In genomic region chr4:177490769-177491168, GRCh38 we compare ENCODE assay signal across 27 cellular contexts.
"Had no signal": no experiment of that assay in that cellular context is flagged by ENCODE, and none has a peak within 500 bp of the region (broad histone marks: within the 10 kb centered on the region; RNA-seq: fewer than 3 reads in every experiment).

No MANE protein-coding gene starts in this region.

- H3K4me1 ChIP-seq: stomach, suprapubic skin, testis, thyroid gland, tibial artery, tibial nerve, transverse colon, upper lobe of left lung, upper lobe of right lung, uterus, vagina had no signal

- H3K27me3 ChIP-seq: stomach, suprapubic skin, testis, thyroid gland, tibial artery, tibial nerve, transverse colon, upper lobe of left lung, upper lobe of right lung, uterus, vagina had no signal

- ATAC-seq: stimulated activated effector memory CD8-positive, alpha-beta T cell treated with anti-CD3 and anti-CD28 coated beads, Interleukin-12 subunit alpha, Interleukin-12 subunit beta, amount 100 ng/mL, for 72 hours; stimulated activated memory B cell treated with anti-CD40 and anti-IgM and Interleukin-4, amounts not matched to agents 10 μg/mL and 1 μg/mL and 100 μg/mL, for 72 hours; stimulated activated naive B cell treated with anti-CD40 and anti-IgM and Interleukin-4, amounts not matched to agents 10 μg/mL and 1 μg/mL and 100 μg/mL, for 72 hours; stimulated activated naive CD8-positive, alpha-beta T cell treated with anti-CD3 and anti-CD28 coated beads, Interleukin-15, amount 100 ng/mL, for 72 hours; stimulated activated naive CD8-positive, alpha-beta T cell treated with anti-CD3 and anti-CD28 coated beads, Interleukin-15, Interleukin-2, amounts not matched to agents 100 U/mL and 50 U/mL, for 24 hours; upper lobe of right lung had no signal

- H3K36me3 ChIP-seq: stomach, suprapubic skin, thoracic aorta, thyroid gland, tibial artery, tibial nerve, transverse colon, upper lobe of left lung, upper lobe of right lung, uterus, vagina had no signal

- H3K9me3 ChIP-seq: stomach, suprapubic skin, testis, thoracic aorta, thyroid gland, tibial artery, tibial nerve, transverse colon, upper lobe of left lung, upper lobe of right lung, uterus, vagina had no signal

- H3K27ac ChIP-seq: stomach, suprapubic skin, testis, thoracic aorta, thyroid gland, tibial artery, tibial nerve, transverse colon, upper lobe of left lung, upper lobe of right lung, uterus, vagina had no signal

- H3K4me3 ChIP-seq: stomach, suprapubic skin, testis, thoracic aorta, thyroid gland, tibial artery, tibial nerve, transverse colon, upper lobe of left lung, upper lobe of right lung, uterus, vagina had no signal

- FAIRE-seq: urothelium cell line had no signal

- DNase-seq: stimulated activated CD4-positive, alpha-beta T cell treated with anti-CD3 and anti-CD28 coated beads, Interleukin-2, amount 100 ng/mL, for 48 hours; stimulated activated CD4-positive, alpha-beta T cell treated with anti-CD3 and anti-CD28 coated beads, Interleukin-4, amount 100 ng/mL, for 1 hour; stimulated activated CD4-positive, alpha-beta T cell treated with anti-CD3 and anti-CD28 coated beads, Interleukin-4, amount 100 ng/mL, for 24 hours; stimulated activated CD4-positive, alpha-beta T cell treated with anti-CD3 and anti-CD28 coated beads, Interleukin-4, amount 100 ng/mL, for 4 hours; stimulated activated CD8-positive, alpha-beta memory T cell treated with anti-CD3 and anti-CD28 coated beads, Interleukin-4, amount 100 ng/mL, for 48 hours; stimulated activated naive B cell treated with anti-CD40 and anti-IgM and Interleukin-4, amounts not matched to agents 10 μg/mL and 1 μg/mL and 100 μg/mL, for 72 hours; stimulated activated naive CD4-positive, alpha-beta T cell; stimulated activated naive CD4-positive, alpha-beta T cell treated with Interleukin-2 at 50 U/mL for 16 hours; stimulated activated naive CD8-positive, alpha-beta T cell treated with anti-CD3 and anti-CD28 coated beads, Interleukin-15, amount 100 ng/mL, for 72 hours; stimulated activated naive CD8-positive, alpha-beta T cell treated with anti-CD3 and anti-CD28 coated beads, Interleukin-15, Interleukin-2, amounts not matched to agents 100 U/mL and 50 U/mL, for 24 hours; stomach; substantia nigra; testis; thyroid gland; tibial artery; transverse colon; trophoblast cell; upper lobe of left lung; upper lobe of right lung; uterus had no signal
